Comparison of ENCODE assay signal across 36 cellular contexts in genomic region chr1:51321924-51322280, GRCh38. TPM values are rescaled to one million over a fixed set of nuclear protein-coding genes. Genes with fewer than 3 reads are reported as not detected.
"Had no signal": no experiment of that assay in that cellular context is flagged by ENCODE, and none has a peak within 500 bp of the region (broad histone marks: within the 10 kb centered on the region; RNA-seq: fewer than 3 reads in every experiment).

No MANE protein-coding gene starts in this region.

- H3K9me3 Mint-ChIP-seq: activated B cell treated with CpG ODN at 0.5 μM for 24 hours; activated CD4-positive, alpha-beta memory T cell treated with anti-CD3 and anti-CD28 coated beads for 36 hours; activated naive CD4-positive, alpha-beta T cell treated with anti-CD3 and anti-CD28 coated beads for 36 hours; activated naive CD4-positive, alpha-beta T cell treated with anti-CD3 and anti-CD28 coated beads, Interleukin-2, amount 50 U/mL, for 72 hours; activated T-cell treated with anti-CD3 and anti-CD28 coated beads, Interleukin-2, amount 50 U/mL, for 4 hours; activated T-helper 1 cell treated with anti-CD3 and anti-CD28 coated beads, Interleukin-12 subunit alpha, Interleukin-12 subunit beta, Interleukin-2, Interleukin-4 antibody, amounts not matched to agents 30 ng/mL and 10 ng/mL and 1 ng/mL, durations not matched to agents 14 hours and 24 hours and 36 hours had no signal

- H3K27me3 Mint-ChIP-seq: activated CD4-positive, alpha-beta memory T cell treated with anti-CD3 and anti-CD28 coated beads for 36 hours had no signal

- H3K36me3 Mint-ChIP-seq: activated CD4-positive, alpha-beta memory T cell treated with anti-CD3 and anti-CD28 coated beads for 36 hours; activated naive CD4-positive, alpha-beta T cell treated with anti-CD3 and anti-CD28 coated beads, Interleukin-2, amount 50 U/mL, for 72 hours had no signal

- H3K4me1 ChIP-seq: adrenal gland, Peyer's patch had no signal

- H3K27ac ChIP-seq: adrenal gland, body of pancreas, KMS-11, Peyer's patch, VCaP had no signal

- H3K9me3 ChIP-seq: adrenal gland, body of pancreas, Peyer's patch had no signal

- DNase-seq: activated B cell treated with CpG ODN at 0.5 μM for 24 hours; activated CD4-positive, alpha-beta memory T cell treated with anti-CD3 and anti-CD28 coated beads for 36 hours; activated CD4-positive, alpha-beta T cell treated with anti-CD3 and anti-CD28 coated beads for 4 hours; activated CD4-positive, alpha-beta T cell treated with anti-CD3 and anti-CD28 coated beads, Interleukin-2, amount 50 U/mL, for 1 hour; activated CD4-positive, CD25-positive, alpha-beta regulatory T cell treated with anti-CD3 and anti-CD28 coated beads, Interleukin-2, amount 50 U/mL, for 72 hours; activated CD8-positive, alpha-beta memory T cell treated with anti-CD3 and anti-CD28 coated beads, Interleukin-2, amount 50 U/mL, for 4 hours; activated gamma-delta T cell treated with Interleukin-2 at 50 U/mL for 16 hours; activated naive CD4-positive, alpha-beta T cell treated with anti-CD3 and anti-CD28 coated beads for 36 hours; activated T-cell treated with anti-CD3 and anti-CD28 coated beads for 4 hours; activated T-cell treated with anti-CD3 and anti-CD28 coated beads, Interleukin-2, amount 50 U/mL, for 4 hours; adrenal gland; body of pancreas; caudate nucleus; NCI-H1105; NCI-H1417 treated with DMSO at 0.1 percent for 48 hours; NCI-H187 treated with DMSO at 0.1 percent for 48 hours; NCI-H2081 treated with DMSO at 0.1 percent for 48 hours; NCI-H345; NCI-H510A; NCI-H526; NCI-H748 treated with DMSO at 0.1 percent for 48 hours; NK-92 treated with Interleukin-12 subunit alpha and Interleukin-12 subunit beta, amount 100 ng/mL, for 24 hours; PC-3; RPMI8226; SIG-M5; T-helper 1 cell; T-helper 2 cell; T-helper 9 cell had no signal

- ATAC-seq: activated naive CD4-positive, alpha-beta T cell treated with anti-CD3 and anti-CD28 coated beads, Interleukin-2, amount 50 U/mL, for 72 hours; activated T-cell treated with anti-CD3 and anti-CD28 coated beads, Interleukin-2, amount 50 U/mL, for 4 hours; body of pancreas; PC-3; Right ventricle myocardium inferior; SK-N-SH treated with all-trans-retinoic acid at 6 μM for 48 hours had no signal

- H3K27me3 ChIP-seq: adrenal gland, body of pancreas, Peyer's patch had no signal

- H3K4me3 Mint-ChIP-seq: activated B cell treated with CpG ODN at 0.5 μM for 24 hours; activated CD4-positive, alpha-beta memory T cell treated with anti-CD3 and anti-CD28 coated beads for 36 hours; activated naive CD4-positive, alpha-beta T cell treated with anti-CD3 and anti-CD28 coated beads for 36 hours; activated T-cell treated with anti-CD3 and anti-CD28 coated beads, Interleukin-2, amount 50 U/mL, for 4 hours; activated T-helper 1 cell treated with anti-CD3 and anti-CD28 coated beads, Interleukin-12 subunit alpha, Interleukin-12 subunit beta, Interleukin-2, Interleukin-4 antibody, amounts not matched to agents 30 ng/mL and 10 ng/mL and 1 ng/mL, durations not matched to agents 14 hours and 24 hours and 36 hours had no signal

- H3K9ac ChIP-seq: KMS-11 had no signal

- H3K4me3 ChIP-seq: adrenal gland, body of pancreas, Peyer's patch had no signal

- H3K27ac Mint-ChIP-seq: activated B cell treated with CpG ODN at 0.5 μM for 24 hours; activated CD4-positive, alpha-beta memory T cell treated with anti-CD3 and anti-CD28 coated beads for 36 hours; activated naive CD4-positive, alpha-beta T cell treated with anti-CD3 and anti-CD28 coated beads for 36 hours; activated naive CD4-positive, alpha-beta T cell treated with anti-CD3 and anti-CD28 coated beads, Interleukin-2, amount 50 U/mL, for 72 hours; activated T-helper 1 cell treated with anti-CD3 and anti-CD28 coated beads, Interleukin-12 subunit alpha, Interleukin-12 subunit beta, Interleukin-2, Interleukin-4 antibody, amounts not matched to agents 30 ng/mL and 10 ng/mL and 1 ng/mL, durations not matched to agents 14 hours and 24 hours and 36 hours had no signal

- H3K4me1 Mint-ChIP-seq: activated B cell treated with CpG ODN at 0.5 μM for 24 hours had no signal

- H3K36me3 ChIP-seq: adrenal gland, Peyer's patch had no signal

RNA-seq across cellular contexts. Expression of gene TTC39A, which starts 8.5 kb away (rescaled TPM):
- total RNA-seq: activated naive CD4-positive, alpha-beta T cell treated with anti-CD3 and anti-CD28 coated beads for 36 hours; activated T-helper 1 cell treated with anti-CD3 and anti-CD28 coated beads, Interleukin-12 subunit alpha, Interleukin-12 subunit beta, Interleukin-2, Interleukin-4 antibody, amounts not matched to agents 30 ng/mL and 10 ng/mL and 1 ng/mL, durations not matched to agents 14 hours and 24 hours and 36 hours; LHCN-M2 had no signal
